In the genomic region with DNA sequence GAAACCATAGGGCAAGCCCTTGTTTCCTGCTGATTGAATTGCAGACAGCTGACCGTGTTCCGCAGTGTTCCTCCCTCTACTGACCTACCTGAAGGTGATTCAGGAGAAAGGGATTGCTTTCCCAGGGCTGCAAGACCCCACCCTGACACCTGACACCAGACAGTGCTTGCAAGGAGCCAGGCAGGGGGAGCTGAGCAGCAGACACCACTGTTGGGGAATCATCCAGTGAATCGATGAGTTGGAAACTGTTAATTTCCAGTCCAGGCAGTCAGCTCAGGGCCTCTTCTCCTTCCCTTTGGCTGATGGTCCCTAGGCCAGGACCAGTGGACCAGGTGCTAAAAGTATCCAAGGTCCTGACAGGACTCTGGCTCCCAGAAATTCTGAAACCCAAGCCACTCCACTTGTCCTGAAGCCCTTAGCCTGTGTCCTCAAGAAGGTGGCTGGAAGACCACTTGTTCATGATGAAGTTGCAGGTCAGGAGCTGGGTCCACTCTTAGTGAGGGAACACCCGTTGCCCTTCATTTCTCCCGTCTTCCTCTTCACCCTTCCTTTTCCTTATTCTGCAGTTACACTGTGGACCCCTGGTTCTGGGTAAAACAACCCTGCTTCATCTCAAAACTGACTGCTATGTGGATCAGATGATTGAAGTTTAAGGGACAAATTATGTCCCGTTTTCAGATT, we compare ENCODE assay signal across 8 cellular contexts. TPM values are rescaled to one million over a fixed set of nuclear protein-coding genes. Genes with fewer than 3 reads are reported as not detected.
DNase-seq lines count a peak whose midpoint lies in the region; ATAC-seq and TF ChIP-seq lines count a peak whose summit lies in the region.

No MANE protein-coding gene starts in this region.

- no peak overlapping the region for H2BK15ac ChIP-seq in mesendoderm (replicated peaks; ENCODE audit: low read depth)

- WGBS in mesendoderm (ENCODE audit: extremely low coverage, insufficient coverage, low lambda C conversion rate): no CpG with 5 or more reads among the region's 6 CpGs

- peak overlapping the region; percentile 17 to 43 for H3K27ac ChIP-seq in ascending aorta
- no peak overlapping the region for H3K27ac ChIP-seq in mesendoderm (ENCODE audit: low read depth, low read length)
- no peak overlapping the region for H3K27ac ChIP-seq in Karpas-422 (ENCODE audit: low read length)

- intact Hi-C loops in ascending aorta (cut with DNase I): no loop called here

- H3K56ac ChIP-seq in mesendoderm (ENCODE audit: low read length): no peak overlapping the region

- TF ChIP-seq CTCF in AG10803 (conservative IDR thresholded peaks at IDR 0.05; ENCODE audit: low read length): no peak
- TF ChIP-seq CTCF in ascending aorta (IDR thresholded peaks at IDR 0.05): no peak

- H2BK5ac ChIP-seq in mesendoderm (ENCODE audit: low read length): no peak overlapping the region

- no peak overlapping the region for H3K4me3 ChIP-seq in AG10803 (ENCODE audit: low read length)
- peak overlapping the region in 1 of 2 donors; percentile 91 for H3K4me3 ChIP-seq in ascending aorta
- H3K4me3 ChIP-seq in mesendoderm (ENCODE audit: low read length): no peak overlapping the region
- no peak overlapping the region for H3K4me3 ChIP-seq in Karpas-422 (ENCODE audit: low read length)

- H3K79me2 ChIP-seq in mesendoderm (ENCODE audit: control insufficient read depth, insufficient read depth, low read length): peaks cover 16% of the 10 kb centered on the region
- H3K79me2 ChIP-seq in Karpas-422 (ENCODE audit: low read length): peaks cover 14% of the 10 kb centered on the region

- no peak overlapping the region for H3K4ac ChIP-seq in mesendoderm (ENCODE audit: low read depth, low read length)

- H3K79me1 ChIP-seq in mesendoderm (ENCODE audit: low read length): peaks cover 2% of the 10 kb centered on the region

- H3K23ac ChIP-seq in mesendoderm (ENCODE audit: low read length): no peak overlapping the region

- peak; percentile 33 for DNase-seq in AG10803 (ENCODE audit: low read depth)
- DNase-seq in H4 (ENCODE audit: low spot score): peak; percentile 47
- peak in 1 of 2 donors; percentile 67 for DNase-seq in ascending aorta (ENCODE audit: low spot score in 2 of 2)
- DNase-seq in mesendoderm: peak; percentile 77
- no peak for DNase-seq in EL
- no peak for DNase-seq in DMS153 (lab: John Stamatoyannopoulos, UW)
- no peak for DNase-seq in Karpas-422

- peaks cover 32% of the 10 kb centered on the region for H4K20me1 ChIP-seq in Karpas-422 (ENCODE audit: insufficient read depth, low read depth, low read length)

- H2AK5ac ChIP-seq in mesendoderm (ENCODE audit: low read length): no peak overlapping the region

- H2AFZ ChIP-seq in Karpas-422 (ENCODE audit: low read length): no peak overlapping the region

- H3K9ac ChIP-seq in mesendoderm (ENCODE audit: low read length) (no peak overlapping the region), Karpas-422 (ENCODE audit: low read length) (no peak overlapping the region)

- H3K27me3 ChIP-seq in ascending aorta: no peaks in the 10 kb centered on the region
- no peaks in the 10 kb centered on the region for H3K27me3 ChIP-seq in mesendoderm (ENCODE audit: insufficient read depth, low read length, poor library complexity)
- H3K27me3 ChIP-seq in Karpas-422 (ENCODE audit: low read length): no peaks in the 10 kb centered on the region

- ATAC-seq in GM21526 (IDR thresholded peaks at IDR 0.05; ENCODE audit: low FRiP score, unreplicated experiment): no peak

- peaks cover 32 to 54% of the 10 kb centered on the region in 2 donors for H3K36me3 ChIP-seq in ascending aorta
- peaks cover 7% of the 10 kb centered on the region for H3K36me3 ChIP-seq in mesendoderm (ENCODE audit: control insufficient read depth, insufficient read depth, low read length)
- H3K36me3 ChIP-seq in Karpas-422 (ENCODE audit: insufficient read depth, low read length): peaks cover 21% of the 10 kb centered on the region

- H3K4me1 ChIP-seq in ascending aorta: peaks cover 0 to 28% of the 10 kb centered on the region in 2 donors
- H3K4me1 ChIP-seq in mesendoderm (ENCODE audit: control insufficient read depth, low read depth, low read length): no peaks in the 10 kb centered on the region
- peaks cover 20% of the 10 kb centered on the region for H3K4me1 ChIP-seq in Karpas-422 (ENCODE audit: low read length)

- no peaks in the 10 kb centered on the region for H3K9me3 ChIP-seq in ascending aorta
- H3K9me3 ChIP-seq in Karpas-422 (ENCODE audit: low read length): no peaks in the 10 kb centered on the region

- H3K4me2 ChIP-seq in mesendoderm (ENCODE audit: low read length): no peak overlapping the region
- no peak overlapping the region for H3K4me2 ChIP-seq in Karpas-422 (ENCODE audit: low read depth, low read length, poor library complexity, severe bottlenecking)

- H4K5ac ChIP-seq in mesendoderm (ENCODE audit: low read length): no peak overlapping the region

- no peak overlapping the region for H3K18ac ChIP-seq in mesendoderm (ENCODE audit: low read length)

- no peak overlapping the region for H4K8ac ChIP-seq in mesendoderm (ENCODE audit: low read depth, low read length)

- H2BK120ac ChIP-seq in mesendoderm (ENCODE audit: low read depth, low read length): no peak overlapping the region

- H3K9me2 ChIP-seq in Karpas-422 (replicated peaks; ENCODE audit: insufficient read depth, low read length): no peaks in the 10 kb centered on the region

RNA-seq across cellular contexts. Expression of a gene that starts 9.5 kb away (rescaled TPM):
- total RNA-seq in H4 (2014; rRNA removed; shearing (Covaris generic)): 24.0 and 29.6 TPM in 2 replicates
- 73.9 TPM for total RNA-seq in ascending aorta
- polyA plus RNA-seq in mesendoderm (2013, experiment 1 of 2): 26.1 TPM
- 24.3 TPM for polyA plus RNA-seq in mesendoderm (2013, experiment 2 of 2)
- total RNA-seq in Karpas-422 (2014; rRNA removed; shearing (Covaris generic); ENCODE audit: low replicate concordance): 22.9 and 49.0 TPM in 2 replicates

RNA-seq across cellular contexts. Expression of a gene that starts 10.1 kb away (rescaled TPM):
- 46.3 and 51.7 TPM in 2 replicates for total RNA-seq in H4 (2014; rRNA removed; shearing (Covaris generic))
- 101 TPM for total RNA-seq in ascending aorta
- polyA plus RNA-seq in mesendoderm (2013, experiment 1 of 2): 11.8 TPM
- 10.8 TPM for polyA plus RNA-seq in mesendoderm (2013, experiment 2 of 2)
- 23.9 and 28.3 TPM in 2 replicates for total RNA-seq in Karpas-422 (2014; rRNA removed; shearing (Covaris generic); ENCODE audit: low replicate concordance)

RNA-seq across cellular contexts. Expression of a gene that starts 53.9 kb away (rescaled TPM):
- total RNA-seq in H4 (2014; rRNA removed; shearing (Covaris generic)): 0.15 and 0.35 TPM in 2 replicates
- 152 TPM for total RNA-seq in ascending aorta
- polyA plus RNA-seq in mesendoderm (2013, experiment 1 of 2): 1.0 TPM
- 1.4 TPM for polyA plus RNA-seq in mesendoderm (2013, experiment 2 of 2)
- 0.11 and 0.19 TPM in 2 replicates for total RNA-seq in Karpas-422 (2014; rRNA removed; shearing (Covaris generic); ENCODE audit: low replicate concordance)

Comparison
In these comparisons a context has a peak if more than half of its experiments do, and no peak if none do; other contexts are left out.
1. DNase-seq: peak in AG10803 (single experiment), H4 (single experiment) and mesendoderm (single experiment); none in EL (single experiment), DMS153 (single experiment) and Karpas-422 (single experiment).
2. H3K27ac ChIP-seq: peak in ascending aorta (2 of 2); none in mesendoderm (single experiment) and Karpas-422 (single experiment).
3. RNA of a gene that starts 53.9 kb away (total RNA-seq): 152 TPM in ascending aorta (single experiment); 0.11 to 0.19 TPM in Karpas-422 and 0.15 to 0.35 TPM in H4; every median in the first group is over 100 times any median in the second.